In genomic region chr12:108551556-108551955, GRCh38 we compare ENCODE assay signal across 17 cellular contexts. TPM values are rescaled to one million over a fixed set of nuclear protein-coding genes. Genes with fewer than 3 reads are reported as not detected.
DNase-seq lines count a peak whose midpoint lies in the region; ATAC-seq and TF ChIP-seq lines count a peak whose summit lies in the region.
"Had no signal": no experiment of that assay in that cellular context is flagged by ENCODE, and none has a peak within 500 bp of the region (broad histone marks: within the 10 kb centered on the region; RNA-seq: fewer than 3 reads in every experiment).

No MANE protein-coding gene starts in this region.

- no peaks in the 10 kb centered on the region for H3K27me3 Mint-ChIP-seq in activated CD4-positive, alpha-beta T cell treated with anti-CD3 and anti-CD28 coated beads, Interleukin-2, amount 10 ng/mL, durations not matched to agents 24 days and 14 days
- no peaks in the 10 kb centered on the region for H3K27me3 Mint-ChIP-seq in osteocyte (ENCODE audit: unreplicated experiment)
- H3K27me3 Mint-ChIP-seq: IgD-negative memory B cell had no signal

- no peaks in the 10 kb centered on the region for H3K9me3 Mint-ChIP-seq in activated CD4-positive, alpha-beta T cell treated with anti-CD3 and anti-CD28 coated beads, Interleukin-2, amount 10 ng/mL, durations not matched to agents 24 days and 14 days
- no peaks in the 10 kb centered on the region for H3K9me3 Mint-ChIP-seq in osteocyte (ENCODE audit: unreplicated experiment)
- H3K9me3 Mint-ChIP-seq: IgD-negative memory B cell had no signal

- no peak overlapping the region for H3K4me3 ChIP-seq in cardiac fibroblast (replicated peaks in 1 of 2; ENCODE audit: low read depth in 2 of 2, low read length in 2 of 2)
- H3K4me3 ChIP-seq: A549, heart right ventricle, vagina had no signal

- TF ChIP-seq CTCF in cardiac fibroblast (IDR thresholded peaks at IDR 0.05; ENCODE audit: low read depth, low read length) (no peak), osteocyte (IDR thresholded peaks at IDR 0.05) (no peak), omental fat pad (IDR thresholded peaks at IDR 0.05) (no peak)

- H3K36me3 Mint-ChIP-seq in activated CD4-positive, alpha-beta T cell treated with anti-CD3 and anti-CD28 coated beads, Interleukin-2, amount 10 ng/mL, durations not matched to agents 24 days and 14 days (ENCODE audit: low read depth): peaks cover 40% of the 10 kb centered on the region
- H3K36me3 Mint-ChIP-seq in osteocyte (ENCODE audit: unreplicated experiment): peaks cover 14% of the 10 kb centered on the region
- H3K36me3 Mint-ChIP-seq: IgD-negative memory B cell had no signal

- intact Hi-C loops in activated CD4-positive, alpha-beta T cell treated with anti-CD3 and anti-CD28 coated beads, Interleukin-2, amount 10 ng/mL, durations not matched to agents 24 days and 14 days (cut with micrococcal nuclease): no loop called here

- H3K4me1 Mint-ChIP-seq in activated CD4-positive, alpha-beta T cell treated with anti-CD3 and anti-CD28 coated beads, Interleukin-2, amount 10 ng/mL, durations not matched to agents 24 days and 14 days: peaks cover 48% of the 10 kb centered on the region
- H3K4me1 Mint-ChIP-seq in osteocyte (ENCODE audit: unreplicated experiment): peaks cover 31% of the 10 kb centered on the region

- ATAC-seq in omental fat pad (ENCODE audit: low FRiP score): no peak
- ATAC-seq: A549, HCT116, heart right ventricle had no signal

- H3K27ac Mint-ChIP-seq in activated CD4-positive, alpha-beta T cell treated with anti-CD3 and anti-CD28 coated beads, Interleukin-2, amount 10 ng/mL, durations not matched to agents 24 days and 14 days: no peak overlapping the region
- peak overlapping the region; percentile 17 for H3K27ac Mint-ChIP-seq in osteocyte (ENCODE audit: unreplicated experiment)

- H3K4me3 Mint-ChIP-seq in activated CD4-positive, alpha-beta T cell treated with anti-CD3 and anti-CD28 coated beads, Interleukin-2, amount 10 ng/mL, durations not matched to agents 24 days and 14 days: peak overlapping the region; percentile 4
- H3K4me3 Mint-ChIP-seq in osteocyte (ENCODE audit: unreplicated experiment): no peak overlapping the region

- DNase-seq in activated CD4-positive, alpha-beta T cell treated with anti-CD3 and anti-CD28 coated beads, Interleukin-2, amount 10 ng/mL, durations not matched to agents 24 days and 14 days: no peak
- DNase-seq in activated CD4-positive, alpha-beta T cell treated with anti-CD3 and anti-CD28 coated beads for 48 hours: no peak
- DNase-seq in MV-4-11 (lab: John Stamatoyannopoulos, UW) (peak; percentile 71), cardiac fibroblast (ENCODE audit: low read depth in 2 of 2) (peak; percentile 45 to 55), osteocyte (ENCODE audit: extremely low spot score, unreplicated experiment) (no peak), omental fat pad (ENCODE audit: low spot score) (no peak), germinal center (ENCODE audit: low spot score) (no peak), HT-29 (ENCODE audit: low spot score) (no peak)
- DNase-seq: amygdala, DND-41, heart right ventricle, NCI-H2081 had no signal

RNA-seq across cellular contexts. Expression of gene SART3, which starts 9.4 kb away (rescaled TPM):
- total RNA-seq in activated CD4-positive, alpha-beta T cell treated with anti-CD3 and anti-CD28 coated beads, Interleukin-2, amount 10 ng/mL, durations not matched to agents 24 days and 14 days: 89.1 and 90.5 TPM in 2 replicates
- total RNA-seq in osteocyte (47.2 and 47.5 TPM in 2 replicates), omental fat pad (10 to 100 TPM; 37.7 to 87.8 (median 60.4) TPM)
- 91.8 and 98.9 TPM in 2 replicates for total RNA-seq in HT-29 (2014; rRNA removed; shearing (Covaris generic))

RNA-seq across cellular contexts. Expression of gene ISCU, which starts 10.8 kb away (rescaled TPM):
- 61.5 and 66.1 TPM in 2 replicates for total RNA-seq in activated CD4-positive, alpha-beta T cell treated with anti-CD3 and anti-CD28 coated beads, Interleukin-2, amount 10 ng/mL, durations not matched to agents 24 days and 14 days
- total RNA-seq in osteocyte (93.9 and 103 TPM in 2 replicates), omental fat pad (100 to 1,000 TPM; 148 to 260 (median 187) TPM)
- total RNA-seq in HT-29 (2014; rRNA removed; shearing (Covaris generic)): 71.1 and 91.3 TPM in 2 replicates

RNA-seq across cellular contexts. Expression of gene FICD, which starts 36.5 kb away (rescaled TPM):
- total RNA-seq in activated CD4-positive, alpha-beta T cell treated with anti-CD3 and anti-CD28 coated beads, Interleukin-2, amount 10 ng/mL, durations not matched to agents 24 days and 14 days: 5.9 and 6.6 TPM in 2 replicates
- total RNA-seq in osteocyte: 5.8 and 6.0 TPM in 2 replicates
- total RNA-seq in omental fat pad: 10 to 100 TPM in 1 of 4 donors, 1 to 10 TPM in 3; 6.6 to 10.6 (median 9.5) TPM
- total RNA-seq in HT-29 (2014; rRNA removed; shearing (Covaris generic)): 9.1 and 9.6 TPM in 2 replicates

RNA-seq across cellular contexts. Expression of gene TMEM119, which starts 46.3 kb away (rescaled TPM):
- total RNA-seq in activated CD4-positive, alpha-beta T cell treated with anti-CD3 and anti-CD28 coated beads, Interleukin-2, amount 10 ng/mL, durations not matched to agents 24 days and 14 days: 0.47 TPM in 1 of 2 replicates, not detected in the other
- total RNA-seq in osteocyte (54.0 and 58.8 TPM in 2 replicates), omental fat pad (10 to 100 TPM in 2 of 4 donors, 1 to 10 TPM in 2; 3.1 to 28.8 (median 8.8) TPM)
- total RNA-seq in HT-29 (2014; rRNA removed; shearing (Covaris generic)): not detected in 2 replicates
- total RNA-seq: activated CD8-positive, alpha-beta memory T cell treated with anti-CD3 and anti-CD28 coated beads for 36 hours had no signal

Comparison
In these comparisons a context has a peak if more than half of its experiments do, and no peak if none do; other contexts are left out.
1. DNase-seq: peak in MV-4-11 (single experiment) and cardiac fibroblast (2 of 2); none in activated CD4-positive, alpha-beta T cell treated with anti-CD3 and anti-CD28 coated beads, Interleukin-2, amount 10 ng/mL, durations not matched to agents 24 days and 14 days (single experiment), activated CD4-positive, alpha-beta T cell treated with anti-CD3 and anti-CD28 coated beads for 48 hours (single experiment), osteocyte (single experiment), omental fat pad (single experiment), germinal center (single experiment) and HT-29 (single experiment).